26 cellular contexts compared by ENCODE assay signal in the genomic region with DNA sequence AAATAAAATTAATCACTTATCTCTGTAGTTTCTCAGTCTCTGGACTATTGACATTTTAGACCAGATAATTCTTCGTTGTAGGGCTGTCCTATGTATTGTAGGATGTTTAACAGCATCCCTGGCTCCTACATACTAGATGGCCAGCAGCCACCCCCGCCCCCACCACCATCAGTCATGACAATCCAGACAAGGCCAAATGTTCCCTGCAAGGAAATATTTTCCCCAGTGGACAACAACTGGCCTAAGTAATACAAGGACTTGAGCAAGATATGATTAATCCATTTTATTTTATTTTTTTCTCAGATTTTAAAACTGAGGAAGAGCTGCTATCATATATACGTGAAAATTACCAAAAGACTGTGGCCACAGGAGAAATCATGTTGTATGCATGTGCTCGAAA. TPM values are rescaled to one million over a fixed set of nuclear protein-coding genes. Genes with fewer than 3 reads are reported as not detected.
"Had no signal": no experiment of that assay in that cellular context is flagged by ENCODE, and none has a peak within 500 bp of the region (broad histone marks: within the 10 kb centered on the region; RNA-seq: fewer than 3 reads in every experiment).

No MANE protein-coding gene starts in this region.

- H3K4me1 ChIP-seq: left lung, lower lobe of right lung, right atrium auricular region, right lobe of liver, stomach, testis, thyroid gland, upper lobe of left lung, vagina had no signal

- H3K9me3 ChIP-seq: left lung, lower lobe of right lung, ovary, right atrium auricular region, right lobe of liver, stomach, testis, thyroid gland, transverse colon, upper lobe of left lung, vagina had no signal

- H3K36me3 ChIP-seq: lower lobe of right lung, ovary, right atrium auricular region, right lobe of liver, stomach, thyroid gland, transverse colon, upper lobe of left lung, vagina had no signal

- H3K27ac ChIP-seq: left lung, lower lobe of right lung, ovary, right atrium auricular region, right lobe of liver, skin epidermis, stomach, testis, thyroid gland, transverse colon, upper lobe of left lung, vagina had no signal

- ATAC-seq: left colon; left lung; lower lobe of right lung; naive thymus-derived CD4-positive, alpha-beta T cell; natural killer cell treated with Interleukin-12 subunit alpha and Interleukin-12 subunit beta and Interleukin-15 and Interleukin-18, amount 100 ng/mL, for 72 hours; right lobe of liver; stimulated activated naive B cell treated with anti-CD40 and anti-IgM and Interleukin-4, amounts not matched to agents 10 μg/mL and 1 μg/mL and 100 μg/mL, for 72 hours; stimulated activated naive CD8-positive, alpha-beta T cell treated with anti-CD3 and anti-CD28 coated beads, Interleukin-15, Interleukin-2, amounts not matched to agents 100 U/mL and 50 U/mL, for 24 hours had no signal

- DNase-seq: hypothalamus; immature natural killer cell; kidney; left colon; left lung; lower lobe of right lung; mammary epithelial cell; mesenchymal stem cell; naive thymus-derived CD4-positive, alpha-beta T cell; ovary; right lobe of liver; stimulated activated CD4-positive, alpha-beta T cell treated with anti-CD3 and anti-CD28 coated beads, Interleukin-12 subunit alpha, Interleukin-12 subunit beta, amount 100 ng/mL, for 4 hours; stimulated activated CD4-positive, alpha-beta T cell treated with anti-CD3 and anti-CD28 coated beads, Interleukin-15, amount 100 ng/mL, for 24 hours; stimulated activated CD4-positive, alpha-beta T cell treated with anti-CD3 and anti-CD28 coated beads, Interleukin-2, amount 100 ng/mL, for 24 hours; stimulated activated CD4-positive, alpha-beta T cell treated with anti-CD3 and anti-CD28 coated beads, Interleukin-4, amount 100 ng/mL, for 1 hour; stimulated activated naive B cell treated with anti-CD40 and anti-IgM and Interleukin-4, amounts not matched to agents 10 μg/mL and 1 μg/mL and 100 μg/mL, for 72 hours; stimulated activated naive CD8-positive, alpha-beta T cell treated with anti-CD3 and anti-CD28 coated beads, Interleukin-15, Interleukin-2, amounts not matched to agents 100 U/mL and 50 U/mL, for 24 hours; stomach; testis; thyroid gland; transverse colon; upper lobe of left lung had no signal

- H3K4me3 ChIP-seq: left lung, lower lobe of right lung, ovary, right atrium auricular region, right lobe of liver, skin epidermis, stomach, testis, thyroid gland, transverse colon, upper lobe of left lung, vagina had no signal

- H3K27me3 ChIP-seq: left lung, ovary, right atrium auricular region, right lobe of liver, stomach, testis, thyroid gland, transverse colon, upper lobe of left lung, vagina had no signal

RNA-seq across cellular contexts. Expression of a gene that starts 23.8 kb away (rescaled TPM):
- total RNA-seq: right atrium auricular region had no signal
